In the genomic region with DNA sequence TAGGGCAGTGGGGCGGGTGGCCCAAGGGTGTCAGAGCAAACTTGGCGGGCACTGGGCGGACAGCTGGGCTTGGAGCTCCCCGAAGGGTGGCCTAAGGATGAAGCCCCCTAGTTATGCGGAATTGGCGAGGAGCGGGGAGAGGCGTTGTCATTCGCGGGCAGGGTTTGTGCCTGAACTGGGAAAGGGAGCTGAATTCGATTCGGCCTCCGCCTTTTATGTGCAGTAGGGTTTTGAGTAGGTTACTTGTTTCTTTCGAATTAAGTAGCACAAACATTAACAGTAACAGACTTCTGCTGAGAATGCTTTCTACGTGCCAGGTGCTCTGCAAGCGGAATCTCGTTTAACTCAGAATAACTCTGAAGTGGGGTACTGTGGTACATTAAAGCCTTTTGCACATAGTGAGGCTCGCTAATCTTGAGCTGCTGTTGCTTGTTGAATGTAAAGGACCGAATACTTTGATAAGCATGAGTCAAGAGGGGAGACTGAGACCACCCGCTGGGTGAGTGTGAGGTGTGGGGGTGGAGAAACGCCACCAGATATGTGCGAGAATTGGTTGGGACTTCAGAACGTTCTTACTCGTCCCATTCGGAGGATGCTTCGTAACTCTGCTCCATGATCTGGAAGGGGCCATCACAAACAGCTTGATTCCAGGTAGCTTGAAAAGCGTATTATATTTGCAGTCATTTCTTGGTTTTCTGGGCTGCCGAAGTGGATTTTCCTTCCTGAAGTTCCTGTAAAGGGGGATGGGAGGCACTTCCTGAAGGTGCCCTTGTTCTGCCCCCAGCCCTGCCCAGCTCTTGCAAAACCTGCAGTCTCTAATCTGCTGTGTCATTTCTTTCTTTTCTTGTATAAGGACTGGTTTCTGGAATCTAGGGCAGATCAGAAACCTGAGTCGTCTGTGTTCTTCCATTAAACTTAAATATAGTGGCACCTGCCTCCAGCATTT, we compare ENCODE assay signal across 1 cellular context.
A peak's percentile ranks its signal among the peaks of the same experiment; 100 is the strongest.
TF ChIP-seq lines count a peak whose summit lies in the region.

No MANE protein-coding gene starts in this region.

TF ChIP-seq in HepG2, 621 proteins besides CTCF, POLR2A, EP300 and RAD21 (continued from another document and continues in another):
- TF ChIP-seq NONO (IDR thresholded peaks at IDR 0.05) (no peak), NONO (CRISPR knock-in tag; conservative IDR thresholded peaks at IDR 0.05) (no peak), ARNT2 (CRISPR knock-in tag; IDR thresholded peaks at IDR 0.05; ENCODE audit: low read depth) (no peak), MXD4 (CRISPR knock-in tag; IDR thresholded peaks at IDR 0.05) (no peak), ZNF75D (CRISPR knock-in tag; IDR thresholded peaks at IDR 0.05; ENCODE audit: borderline replicate concordance) (no peak), SKIL (CRISPR knock-in tag; IDR thresholded peaks at IDR 0.05; ENCODE audit: borderline replicate concordance) (no peak), ZNF782 (CRISPR knock-in tag; IDR thresholded peaks at IDR 0.05; ENCODE audit: borderline replicate concordance) (no peak), REST (IDR thresholded peaks at IDR 0.05; ENCODE audit: borderline replicate concordance in 1 of 2, low read depth in 1 of 2, low read length in 2 of 2) (0 out of 4 replicates have a peak, but pooled peaks of 1 of the 2 experiments have one; percentile 34), TAF15 (IDR thresholded peaks at IDR 0.05; ENCODE audit: low read depth, low read length, poor library complexity, severe bottlenecking) (no peak), ZNF343 (CRISPR knock-in tag; IDR thresholded peaks at IDR 0.05) (no peak; the same call in 1 of the 2 replicates), U2AF1 (optimal IDR thresholded peaks at IDR 0.05; ENCODE audit: low read depth, low read length) (no peak), SP1 (IDR thresholded peaks at IDR 0.05) (no peak), SP1 (CRISPR knock-in tag; IDR thresholded peaks at IDR 0.05) (0 out of 2 replicates have a peak, but pooled peaks have one; percentile 11), KMT2A (CRISPR knock-in tag; IDR thresholded peaks at IDR 0.05) (no peak), BRD4 (CRISPR knock-in tag; IDR thresholded peaks at IDR 0.05) (no peak; the same call in 1 of the 2 replicates), ZNF576 (CRISPR knock-in tag; IDR thresholded peaks at IDR 0.05) (no peak), ZNF746 (CRISPR knock-in tag; IDR thresholded peaks at IDR 0.05) (no peak), ZFP90 (CRISPR knock-in tag; IDR thresholded peaks at IDR 0.05; ENCODE audit: borderline replicate concordance) (no peak), NKX3-1 (CRISPR knock-in tag; IDR thresholded peaks at IDR 0.05) (no peak), ZNF33A (CRISPR knock-in tag; IDR thresholded peaks at IDR 0.05; ENCODE audit: borderline replicate concordance) (no peak), ZNF749 (CRISPR knock-in tag; IDR thresholded peaks at IDR 0.05; ENCODE audit: borderline replicate concordance) (no peak), REXO4 (CRISPR knock-in tag; IDR thresholded peaks at IDR 0.05; ENCODE audit: borderline replicate concordance) (no peak), ZBTB3 (CRISPR knock-in tag; IDR thresholded peaks at IDR 0.05; ENCODE audit: borderline replicate concordance, low read depth) (no peak; the same call in 1 of the 2 replicates), HNRNPH1 (optimal IDR thresholded peaks at IDR 0.05; ENCODE audit: low read depth, low read length) (no peak), ZKSCAN5 (CRISPR knock-in tag; IDR thresholded peaks at IDR 0.05) (no peak)
- TF ChIP-seq, protein P1, sequence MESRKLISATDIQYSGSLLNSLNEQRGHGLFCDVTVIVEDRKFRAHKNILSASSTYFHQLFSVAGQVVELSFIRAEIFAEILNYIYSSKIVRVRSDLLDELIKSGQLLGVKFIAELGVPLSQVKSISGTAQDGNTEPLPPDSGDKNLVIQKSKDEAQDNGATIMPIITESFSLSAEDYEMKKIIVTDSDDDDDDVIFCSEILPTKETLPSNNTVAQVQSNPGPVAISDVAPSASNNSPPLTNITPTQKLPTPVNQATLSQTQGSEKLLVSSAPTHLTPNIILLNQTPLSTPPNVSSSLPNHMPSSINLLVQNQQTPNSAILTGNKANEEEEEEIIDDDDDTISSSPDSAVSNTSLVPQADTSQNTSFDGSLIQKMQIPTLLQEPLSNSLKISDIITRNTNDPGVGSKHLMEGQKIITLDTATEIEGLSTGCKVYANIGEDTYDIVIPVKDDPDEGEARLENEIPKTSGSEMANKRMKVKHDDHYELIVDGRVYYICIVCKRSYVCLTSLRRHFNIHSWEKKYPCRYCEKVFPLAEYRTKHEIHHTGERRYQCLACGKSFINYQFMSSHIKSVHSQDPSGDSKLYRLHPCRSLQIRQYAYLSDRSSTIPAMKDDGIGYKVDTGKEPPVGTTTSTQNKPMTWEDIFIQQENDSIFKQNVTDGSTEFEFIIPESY (CRISPR knock-in tag; IDR thresholded peaks at IDR 0.05), result no peak
- TF ChIP-seq, protein P2, sequence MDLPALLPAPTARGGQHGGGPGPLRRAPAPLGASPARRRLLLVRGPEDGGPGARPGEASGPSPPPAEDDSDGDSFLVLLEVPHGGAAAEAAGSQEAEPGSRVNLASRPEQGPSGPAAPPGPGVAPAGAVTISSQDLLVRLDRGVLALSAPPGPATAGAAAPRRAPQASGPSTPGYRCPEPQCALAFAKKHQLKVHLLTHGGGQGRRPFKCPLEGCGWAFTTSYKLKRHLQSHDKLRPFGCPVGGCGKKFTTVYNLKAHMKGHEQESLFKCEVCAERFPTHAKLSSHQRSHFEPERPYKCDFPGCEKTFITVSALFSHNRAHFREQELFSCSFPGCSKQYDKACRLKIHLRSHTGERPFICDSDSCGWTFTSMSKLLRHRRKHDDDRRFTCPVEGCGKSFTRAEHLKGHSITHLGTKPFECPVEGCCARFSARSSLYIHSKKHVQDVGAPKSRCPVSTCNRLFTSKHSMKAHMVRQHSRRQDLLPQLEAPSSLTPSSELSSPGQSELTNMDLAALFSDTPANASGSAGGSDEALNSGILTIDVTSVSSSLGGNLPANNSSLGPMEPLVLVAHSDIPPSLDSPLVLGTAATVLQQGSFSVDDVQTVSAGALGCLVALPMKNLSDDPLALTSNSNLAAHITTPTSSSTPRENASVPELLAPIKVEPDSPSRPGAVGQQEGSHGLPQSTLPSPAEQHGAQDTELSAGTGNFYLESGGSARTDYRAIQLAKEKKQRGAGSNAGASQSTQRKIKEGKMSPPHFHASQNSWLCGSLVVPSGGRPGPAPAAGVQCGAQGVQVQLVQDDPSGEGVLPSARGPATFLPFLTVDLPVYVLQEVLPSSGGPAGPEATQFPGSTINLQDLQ (CRISPR knock-in tag; IDR thresholded peaks at IDR 0.05), result no peak
- TF ChIP-seq, protein P3, sequence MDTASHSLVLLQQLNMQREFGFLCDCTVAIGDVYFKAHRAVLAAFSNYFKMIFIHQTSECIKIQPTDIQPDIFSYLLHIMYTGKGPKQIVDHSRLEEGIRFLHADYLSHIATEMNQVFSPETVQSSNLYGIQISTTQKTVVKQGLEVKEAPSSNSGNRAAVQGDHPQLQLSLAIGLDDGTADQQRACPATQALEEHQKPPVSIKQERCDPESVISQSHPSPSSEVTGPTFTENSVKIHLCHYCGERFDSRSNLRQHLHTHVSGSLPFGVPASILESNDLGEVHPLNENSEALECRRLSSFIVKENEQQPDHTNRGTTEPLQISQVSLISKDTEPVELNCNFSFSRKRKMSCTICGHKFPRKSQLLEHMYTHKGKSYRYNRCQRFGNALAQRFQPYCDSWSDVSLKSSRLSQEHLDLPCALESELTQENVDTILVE (CRISPR knock-in tag; IDR thresholded peaks at IDR 0.05), result 0 out of 2 replicates have a peak, but pooled peaks have one; percentile 50
- TF ChIP-seq, protein P4, sequence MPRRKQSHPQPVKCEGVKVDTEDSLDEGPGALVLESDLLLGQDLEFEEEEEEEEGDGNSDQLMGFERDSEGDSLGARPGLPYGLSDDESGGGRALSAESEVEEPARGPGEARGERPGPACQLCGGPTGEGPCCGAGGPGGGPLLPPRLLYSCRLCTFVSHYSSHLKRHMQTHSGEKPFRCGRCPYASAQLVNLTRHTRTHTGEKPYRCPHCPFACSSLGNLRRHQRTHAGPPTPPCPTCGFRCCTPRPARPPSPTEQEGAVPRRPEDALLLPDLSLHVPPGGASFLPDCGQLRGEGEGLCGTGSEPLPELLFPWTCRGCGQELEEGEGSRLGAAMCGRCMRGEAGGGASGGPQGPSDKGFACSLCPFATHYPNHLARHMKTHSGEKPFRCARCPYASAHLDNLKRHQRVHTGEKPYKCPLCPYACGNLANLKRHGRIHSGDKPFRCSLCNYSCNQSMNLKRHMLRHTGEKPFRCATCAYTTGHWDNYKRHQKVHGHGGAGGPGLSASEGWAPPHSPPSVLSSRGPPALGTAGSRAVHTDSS (CRISPR knock-in tag; conservative IDR thresholded peaks at IDR 0.05), result no peak
- TF ChIP-seq, protein P5, sequence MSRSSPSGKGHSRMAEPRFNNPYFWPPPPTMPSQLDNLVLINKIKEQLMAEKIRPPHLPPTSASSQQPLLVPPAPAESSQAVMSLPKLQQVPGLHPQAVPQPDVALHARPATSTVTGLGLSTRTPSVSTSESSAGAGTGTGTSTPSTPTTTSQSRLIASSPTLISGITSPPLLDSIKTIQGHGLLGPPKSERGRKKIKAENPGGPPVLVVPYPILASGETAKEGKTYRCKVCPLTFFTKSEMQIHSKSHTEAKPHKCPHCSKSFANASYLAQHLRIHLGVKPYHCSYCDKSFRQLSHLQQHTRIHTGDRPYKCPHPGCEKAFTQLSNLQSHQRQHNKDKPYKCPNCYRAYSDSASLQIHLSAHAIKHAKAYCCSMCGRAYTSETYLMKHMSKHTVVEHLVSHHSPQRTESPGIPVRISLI (CRISPR knock-in tag; IDR thresholded peaks at IDR 0.05; ENCODE audit: borderline replicate concordance), result no peak
- TF ChIP-seq, protein P6, sequence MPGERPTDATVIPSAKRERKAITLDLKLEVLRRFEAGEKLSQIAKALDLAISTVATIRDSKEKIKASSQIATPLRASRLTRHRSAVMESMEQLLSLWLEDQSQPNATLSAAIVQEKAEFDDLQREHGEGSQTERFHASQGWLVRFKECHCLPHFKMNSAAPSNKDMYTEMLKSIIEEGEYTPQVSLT (CRISPR knock-in tag; IDR thresholded peaks at IDR 0.05; ENCODE audit: borderline replicate concordance, low read depth), result no peak
